In genomic region chr2:96533292-96534073, GRCh38 we compare ENCODE assay signal across 7 cellular contexts. TPM values are rescaled to one million over a fixed set of nuclear protein-coding genes. Genes with fewer than 3 reads are reported as not detected.
DNase-seq lines count a peak whose midpoint lies in the region; ATAC-seq and TF ChIP-seq lines count a peak whose summit lies in the region.

No MANE protein-coding gene starts in this region.

- no peak overlapping the region for H2BK120ac ChIP-seq in mesendoderm (ENCODE audit: low read depth, low read length)

- DNase-seq in HL-60 (ENCODE audit: low read depth in 1 of 2, low spot score in 1 of 2) (peak in 1 of 2 experiments; percentile 69), right atrium auricular region (ENCODE audit: low spot score) (peak; percentile 97), stromal cell of bone marrow (ENCODE audit: low read depth) (peak; percentile 93), NAMALWA (ENCODE audit: low spot score) (no peak), mesendoderm (no peak), NCI-H1436 (lab: John Stamatoyannopoulos, UW) (no peak)
- no peak for DNase-seq in activated CD8-positive, alpha-beta T cell treated with anti-CD3 and anti-CD28 coated beads, Interleukin-2, amount 10 ng/mL, durations not matched to agents 7 days and 5 days

- H3K4me1 ChIP-seq in right atrium auricular region (peaks cover 0 to 92% of the 10 kb centered on the region in 2 donors), mesendoderm (ENCODE audit: control insufficient read depth, low read depth, low read length) (peaks cover 3% of the 10 kb centered on the region)

- no peak overlapping the region for H3K4ac ChIP-seq in mesendoderm (ENCODE audit: low read depth, low read length)

- H3K56ac ChIP-seq in mesendoderm (ENCODE audit: low read length), result no peak overlapping the region

- no peak overlapping the region for H2BK15ac ChIP-seq in mesendoderm (replicated peaks; ENCODE audit: low read depth)

- H3K4me1 Mint-ChIP-seq in activated CD8-positive, alpha-beta T cell treated with anti-CD3 and anti-CD28 coated beads, Interleukin-2, amount 10 ng/mL, durations not matched to agents 7 days and 5 days (ENCODE audit: low read depth), result peaks cover 64% of the 10 kb centered on the region

- H3K27me3 ChIP-seq in HL-60 (ENCODE audit: insufficient read depth, poor library complexity, severe bottlenecking), result no peaks in the 10 kb centered on the region
- H3K27me3 ChIP-seq in right atrium auricular region, result no peaks in the 10 kb centered on the region
- H3K27me3 ChIP-seq in mesendoderm (ENCODE audit: insufficient read depth, low read length, poor library complexity), result peaks cover 3% of the 10 kb centered on the region

- H3K4me3 Mint-ChIP-seq in activated CD8-positive, alpha-beta T cell treated with anti-CD3 and anti-CD28 coated beads, Interleukin-2, amount 10 ng/mL, durations not matched to agents 7 days and 5 days, result no peak overlapping the region

- no peaks in the 10 kb centered on the region for H3K9me3 ChIP-seq in right atrium auricular region

- H4K5ac ChIP-seq in mesendoderm (ENCODE audit: low read length), result no peak overlapping the region

- TF ChIP-seq CTCF in HL-60 (IDR thresholded peaks at IDR 0.05; ENCODE audit: insufficient read depth, low read length) (no peak), right atrium auricular region (IDR thresholded peaks at IDR 0.05) (no peak)

- no peaks in the 10 kb centered on the region for H3K79me1 ChIP-seq in mesendoderm (ENCODE audit: low read length)

- H3K36me3 ChIP-seq in right atrium auricular region, result no peaks in the 10 kb centered on the region
- no peaks in the 10 kb centered on the region for H3K36me3 ChIP-seq in mesendoderm (ENCODE audit: control insufficient read depth, insufficient read depth, low read length)

- WGBS in mesendoderm (ENCODE audit: extremely low coverage, insufficient coverage, low lambda C conversion rate), result no CpG with 5 or more reads among the region's 8 CpGs

- CTCF ChIA-PET in activated CD8-positive, alpha-beta T cell treated with anti-CD3 and anti-CD28 coated beads, Interleukin-2, amount 10 ng/mL, durations not matched to agents 7 days and 5 days (lab: Charles Lee), result interaction anchor here (0.8 to 5.5 kb wide), 5 partner anchors 14 to 227 kb away, joined by 3 to 27 read pairs (median 5); partner anchors contain the start of gene CNNM4

- H3K27ac ChIP-seq in HL-60 (replicated peaks) (peak overlapping the region; percentile 63), right atrium auricular region (peak overlapping the region; percentile 91 to 94), mesendoderm (ENCODE audit: low read depth, low read length) (no peak overlapping the region)

- no peaks in the 10 kb centered on the region for H3K9me3 Mint-ChIP-seq in activated CD8-positive, alpha-beta T cell treated with anti-CD3 and anti-CD28 coated beads, Interleukin-2, amount 10 ng/mL, durations not matched to agents 7 days and 5 days (ENCODE audit: insufficient read depth)

- H3K23ac ChIP-seq in mesendoderm (ENCODE audit: low read length), result no peak overlapping the region

- no peak overlapping the region for H2AK5ac ChIP-seq in mesendoderm (ENCODE audit: low read length)

- POLR2A ChIA-PET in activated CD8-positive, alpha-beta T cell treated with anti-CD3 and anti-CD28 coated beads, Interleukin-2, amount 10 ng/mL, durations not matched to agents 7 days and 5 days (lab: Charles Lee), result interaction anchor here (2.0 kb wide), 1 partner anchor 19 kb away, joined by 4 read pairs; no protein-coding TSS in a partner anchor

- H3K4me2 ChIP-seq in mesendoderm (ENCODE audit: low read length), result no peak overlapping the region

- no peak overlapping the region for H3K4me3 ChIP-seq in HL-60 (replicated peaks; ENCODE audit: insufficient read depth, low read length)
- no peak overlapping the region for H3K4me3 ChIP-seq in right atrium auricular region
- H3K4me3 ChIP-seq in mesendoderm (ENCODE audit: low read length), result no peak overlapping the region

- H2BK5ac ChIP-seq in mesendoderm (ENCODE audit: low read length), result no peak overlapping the region

- no peaks in the 10 kb centered on the region for H3K79me2 ChIP-seq in mesendoderm (ENCODE audit: control insufficient read depth, insufficient read depth, low read length)

- no peak for ATAC-seq in activated CD8-positive, alpha-beta T cell treated with anti-CD3 and anti-CD28 coated beads, Interleukin-2, amount 10 ng/mL, durations not matched to agents 7 days and 5 days

- H3K36me3 Mint-ChIP-seq in activated CD8-positive, alpha-beta T cell treated with anti-CD3 and anti-CD28 coated beads, Interleukin-2, amount 10 ng/mL, durations not matched to agents 7 days and 5 days (ENCODE audit: low read depth), result no peaks in the 10 kb centered on the region

- no peaks in the 10 kb centered on the region for H3K27me3 Mint-ChIP-seq in activated CD8-positive, alpha-beta T cell treated with anti-CD3 and anti-CD28 coated beads, Interleukin-2, amount 10 ng/mL, durations not matched to agents 7 days and 5 days (ENCODE audit: low read depth)

- H3K18ac ChIP-seq in mesendoderm (ENCODE audit: low read length), result no peak overlapping the region

- H4K8ac ChIP-seq in mesendoderm (ENCODE audit: low read depth, low read length), result no peak overlapping the region

- no peak overlapping the region for H3K9ac ChIP-seq in mesendoderm (ENCODE audit: low read length)

- peak overlapping the region; percentile 18 for H3K27ac Mint-ChIP-seq in activated CD8-positive, alpha-beta T cell treated with anti-CD3 and anti-CD28 coated beads, Interleukin-2, amount 10 ng/mL, durations not matched to agents 7 days and 5 days

RNA-seq across cellular contexts. Expression of gene ARID5A, which starts 3.1 kb away (rescaled TPM):
- total RNA-seq in activated CD8-positive, alpha-beta T cell treated with anti-CD3 and anti-CD28 coated beads, Interleukin-2, amount 10 ng/mL, durations not matched to agents 7 days and 5 days, result 10 to 100 TPM; 37.7 to 40.1 TPM
- total RNA-seq in right atrium auricular region, result 10 to 100 TPM; 17.1 to 52.6 TPM
- polyA plus RNA-seq in mesendoderm (2013, experiment 1 of 2), result 5.5 TPM
- polyA plus RNA-seq in mesendoderm (2013, experiment 2 of 2), result 5.2 TPM

RNA-seq across cellular contexts. Expression of gene NEURL3, which starts 28.3 kb away (rescaled TPM):
- total RNA-seq in activated CD8-positive, alpha-beta T cell treated with anti-CD3 and anti-CD28 coated beads, Interleukin-2, amount 10 ng/mL, durations not matched to agents 7 days and 5 days, result not detected
- total RNA-seq in right atrium auricular region, result not detected
- not detected for polyA plus RNA-seq in mesendoderm (2013, experiment 1 of 2)
- 0.03 TPM for polyA plus RNA-seq in mesendoderm (2013, experiment 2 of 2)

Comparison
In these comparisons a context has a peak if more than half of its experiments do, and no peak if none do; other contexts are left out.
1. DNase-seq: peak in right atrium auricular region (single experiment) and stromal cell of bone marrow (single experiment); none in activated CD8-positive, alpha-beta T cell treated with anti-CD3 and anti-CD28 coated beads, Interleukin-2, amount 10 ng/mL, durations not matched to agents 7 days and 5 days (single experiment), NAMALWA (single experiment), mesendoderm (single experiment) and NCI-H1436 (single experiment).